In the genomic region with DNA sequence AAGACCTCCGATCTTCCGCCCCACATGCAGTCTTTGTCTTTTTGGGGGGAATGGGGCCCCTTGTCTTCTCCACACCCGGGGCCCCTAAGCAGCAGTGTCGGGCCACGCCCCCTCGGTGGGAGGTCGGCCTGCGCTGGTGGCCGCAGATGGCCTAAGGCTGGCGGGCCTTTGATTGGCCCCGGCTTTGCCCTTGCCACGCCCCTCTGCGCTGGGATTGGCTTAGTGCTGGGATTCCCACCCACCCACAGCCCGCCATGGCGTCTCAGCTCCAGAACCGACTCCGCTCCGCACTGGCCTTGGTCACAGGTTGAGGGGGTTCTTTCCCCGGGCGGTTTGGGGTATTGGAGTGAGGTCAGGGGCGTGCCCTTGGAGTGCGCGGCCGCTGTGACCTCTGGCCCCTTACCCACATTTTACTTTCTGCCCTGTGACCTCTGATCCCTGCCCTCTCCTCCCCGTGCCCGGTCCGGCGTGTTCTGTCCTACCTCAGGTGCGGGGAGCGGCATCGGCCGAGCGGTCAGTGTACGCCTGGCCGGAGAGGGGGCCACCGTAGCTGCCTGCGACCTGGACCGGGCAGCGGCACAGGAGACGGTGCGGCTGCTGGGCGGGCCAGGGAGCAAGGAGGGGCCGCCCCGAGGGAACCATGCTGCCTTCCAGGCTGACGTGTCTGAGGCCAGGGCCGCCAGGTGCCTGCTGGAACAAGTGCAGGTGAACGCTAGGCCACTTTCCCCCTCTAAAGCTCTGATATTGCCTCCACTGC, we compare ENCODE assay signal across 1 cellular context.
TF ChIP-seq lines count a peak whose summit lies in the region.

Gene HSD17B8, plus strand, starts transcription at position 241 of the 757 bp plus-strand sequence. Its CDS starts 14 bp downstream, at position 255.

TF ChIP-seq in HepG2, 621 proteins besides CTCF, POLR2A, EP300 and RAD21 (continued from another document):
- TF ChIP-seq, protein P1, sequence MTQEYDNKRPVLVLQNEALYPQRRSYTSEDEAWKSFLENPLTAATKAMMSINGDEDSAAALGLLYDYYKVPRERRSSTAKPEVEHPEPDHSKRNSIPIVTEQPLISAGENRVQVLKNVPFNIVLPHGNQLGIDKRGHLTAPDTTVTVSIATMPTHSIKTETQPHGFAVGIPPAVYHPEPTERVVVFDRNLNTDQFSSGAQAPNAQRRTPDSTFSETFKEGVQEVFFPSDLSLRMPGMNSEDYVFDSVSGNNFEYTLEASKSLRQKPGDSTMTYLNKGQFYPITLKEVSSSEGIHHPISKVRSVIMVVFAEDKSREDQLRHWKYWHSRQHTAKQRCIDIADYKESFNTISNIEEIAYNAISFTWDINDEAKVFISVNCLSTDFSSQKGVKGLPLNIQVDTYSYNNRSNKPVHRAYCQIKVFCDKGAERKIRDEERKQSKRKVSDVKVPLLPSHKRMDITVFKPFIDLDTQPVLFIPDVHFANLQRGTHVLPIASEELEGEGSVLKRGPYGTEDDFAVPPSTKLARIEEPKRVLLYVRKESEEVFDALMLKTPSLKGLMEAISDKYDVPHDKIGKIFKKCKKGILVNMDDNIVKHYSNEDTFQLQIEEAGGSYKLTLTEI (CRISPR knock-in tag; conservative IDR thresholded peaks at IDR 0.05), result no peak
- TF ChIP-seq SP1 (IDR thresholded peaks at IDR 0.05) (no peak), SP1 (CRISPR knock-in tag; IDR thresholded peaks at IDR 0.05) (peak; percentile 97), MYNN (CRISPR knock-in tag; IDR thresholded peaks at IDR 0.05; ENCODE audit: low read depth) (no peak), TP53 (CRISPR knock-in tag; conservative IDR thresholded peaks at IDR 0.05) (no peak), HOXD1 (CRISPR knock-in tag; IDR thresholded peaks at IDR 0.05) (peak; percentile 69; the same call in 1 of the 2 replicates), ZNF33A (CRISPR knock-in tag; IDR thresholded peaks at IDR 0.05; ENCODE audit: borderline replicate concordance) (no peak), SRSF9 (IDR thresholded peaks at IDR 0.05; ENCODE audit: borderline replicate concordance, insufficient read depth, low read depth, low read length, poor library complexity, severe bottlenecking) (no peak), XRCC5 (optimal IDR thresholded peaks at IDR 0.05; ENCODE audit: low read length) (peak; percentile 74), SALL1 (CRISPR knock-in tag; IDR thresholded peaks at IDR 0.05) (peak; percentile 63), ZNF891 (CRISPR knock-in tag; IDR thresholded peaks at IDR 0.05) (no peak; the same call in 1 of the 2 replicates)
- TF ChIP-seq, protein P2, sequence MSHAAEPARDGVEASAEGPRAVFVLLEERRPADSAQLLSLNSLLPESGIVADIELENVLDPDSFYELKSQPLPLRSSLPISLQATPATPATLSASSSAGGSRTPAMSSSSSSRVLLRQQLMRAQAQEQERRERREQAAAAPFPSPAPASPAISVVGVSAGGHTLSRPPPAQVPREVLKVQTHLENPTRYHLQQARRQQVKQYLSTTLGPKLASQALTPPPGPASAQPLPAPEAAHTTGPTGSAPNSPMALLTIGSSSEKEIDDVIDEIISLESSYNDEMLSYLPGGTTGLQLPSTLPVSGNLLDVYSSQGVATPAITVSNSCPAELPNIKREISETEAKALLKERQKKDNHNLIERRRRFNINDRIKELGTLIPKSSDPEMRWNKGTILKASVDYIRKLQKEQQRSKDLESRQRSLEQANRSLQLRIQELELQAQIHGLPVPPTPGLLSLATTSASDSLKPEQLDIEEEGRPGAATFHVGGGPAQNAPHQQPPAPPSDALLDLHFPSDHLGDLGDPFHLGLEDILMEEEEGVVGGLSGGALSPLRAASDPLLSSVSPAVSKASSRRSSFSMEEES (CRISPR knock-in tag; IDR thresholded peaks at IDR 0.05), result no peak
- TF ChIP-seq, protein P3, sequence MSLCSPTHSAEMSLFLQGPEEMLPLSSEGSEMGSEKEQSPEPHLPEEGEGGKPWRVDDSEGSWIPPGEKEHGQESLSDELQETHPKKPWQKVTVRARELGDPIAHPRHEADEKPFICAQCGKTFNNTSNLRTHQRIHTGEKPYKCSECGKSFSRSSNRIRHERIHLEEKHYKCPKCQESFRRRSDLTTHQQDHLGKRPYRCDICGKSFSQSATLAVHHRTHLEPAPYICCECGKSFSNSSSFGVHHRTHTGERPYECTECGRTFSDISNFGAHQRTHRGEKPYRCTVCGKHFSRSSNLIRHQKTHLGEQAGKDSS (CRISPR knock-in tag; IDR thresholded peaks at IDR 0.05; ENCODE audit: borderline replicate concordance, low read depth), result peak; percentile 81; the same call in 1 of the 2 replicates
- TF ChIP-seq, protein P4, sequence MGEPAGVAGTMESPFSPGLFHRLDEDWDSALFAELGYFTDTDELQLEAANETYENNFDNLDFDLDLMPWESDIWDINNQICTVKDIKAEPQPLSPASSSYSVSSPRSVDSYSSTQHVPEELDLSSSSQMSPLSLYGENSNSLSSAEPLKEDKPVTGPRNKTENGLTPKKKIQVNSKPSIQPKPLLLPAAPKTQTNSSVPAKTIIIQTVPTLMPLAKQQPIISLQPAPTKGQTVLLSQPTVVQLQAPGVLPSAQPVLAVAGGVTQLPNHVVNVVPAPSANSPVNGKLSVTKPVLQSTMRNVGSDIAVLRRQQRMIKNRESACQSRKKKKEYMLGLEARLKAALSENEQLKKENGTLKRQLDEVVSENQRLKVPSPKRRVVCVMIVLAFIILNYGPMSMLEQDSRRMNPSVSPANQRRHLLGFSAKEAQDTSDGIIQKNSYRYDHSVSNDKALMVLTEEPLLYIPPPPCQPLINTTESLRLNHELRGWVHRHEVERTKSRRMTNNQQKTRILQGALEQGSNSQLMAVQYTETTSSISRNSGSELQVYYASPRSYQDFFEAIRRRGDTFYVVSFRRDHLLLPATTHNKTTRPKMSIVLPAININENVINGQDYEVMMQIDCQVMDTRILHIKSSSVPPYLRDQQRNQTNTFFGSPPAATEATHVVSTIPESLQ (CRISPR knock-in tag; conservative IDR thresholded peaks at IDR 0.05), result no peak
